In the genomic region with DNA sequence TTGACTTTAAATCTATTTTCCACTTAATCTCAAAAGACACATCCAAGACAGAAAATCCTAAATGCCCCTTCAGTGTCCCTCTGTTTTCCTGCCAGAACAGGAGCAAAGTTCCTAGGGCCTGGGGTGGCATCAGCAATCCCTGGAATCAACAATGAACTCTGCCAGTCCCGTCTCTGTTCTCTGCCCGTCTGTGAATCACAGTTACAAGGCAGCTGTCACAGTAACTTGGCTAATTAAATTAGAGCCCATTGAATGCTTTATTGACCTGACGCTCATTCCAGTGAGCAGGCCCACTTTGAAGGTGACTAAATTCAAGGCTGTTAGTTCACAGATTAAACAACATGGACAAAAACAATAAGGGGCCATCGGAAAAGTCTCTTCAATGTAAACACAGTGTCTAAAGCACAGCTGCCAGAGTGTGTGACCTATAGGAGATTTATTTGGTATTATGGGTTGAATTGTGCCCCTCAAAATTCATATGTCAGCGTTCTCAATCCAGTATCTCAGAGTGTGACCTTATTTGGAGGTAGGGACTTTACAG, we compare ENCODE assay signal across 1 cellular context.
TF ChIP-seq lines count a peak whose summit lies in the region.

No MANE protein-coding gene starts in this region.

TF ChIP-seq in SK-N-SH treated with all-trans-retinoic acid at 6 μM for 48 hours, 23 proteins besides CTCF, POLR2A, EP300 and RAD21 (continued from another document):
- TF ChIP-seq, protein P1, sequence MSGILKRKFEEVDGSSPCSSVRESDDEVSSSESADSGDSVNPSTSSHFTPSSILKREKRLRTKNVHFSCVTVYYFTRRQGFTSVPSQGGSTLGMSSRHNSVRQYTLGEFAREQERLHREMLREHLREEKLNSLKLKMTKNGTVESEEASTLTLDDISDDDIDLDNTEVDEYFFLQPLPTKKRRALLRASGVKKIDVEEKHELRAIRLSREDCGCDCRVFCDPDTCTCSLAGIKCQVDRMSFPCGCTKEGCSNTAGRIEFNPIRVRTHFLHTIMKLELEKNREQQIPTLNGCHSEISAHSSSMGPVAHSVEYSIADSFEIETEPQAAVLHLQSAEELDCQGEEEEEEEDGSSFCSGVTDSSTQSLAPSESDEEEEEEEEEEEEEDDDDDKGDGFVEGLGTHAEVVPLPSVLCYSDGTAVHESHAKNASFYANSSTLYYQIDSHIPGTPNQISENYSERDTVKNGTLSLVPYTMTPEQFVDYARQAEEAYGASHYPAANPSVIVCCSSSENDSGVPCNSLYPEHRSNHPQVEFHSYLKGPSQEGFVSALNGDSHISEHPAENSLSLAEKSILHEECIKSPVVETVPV (CRISPR knock-in tag; IDR thresholded peaks at IDR 0.05): no peak
- TF ChIP-seq RARB (CRISPR knock-in tag; IDR thresholded peaks at IDR 0.05) (no peak), GLIS3 (CRISPR knock-in tag; IDR thresholded peaks at IDR 0.05) (no peak), OSR1 (CRISPR knock-in tag; IDR thresholded peaks at IDR 0.05) (no peak), ZNF8 (CRISPR knock-in tag; IDR thresholded peaks at IDR 0.05) (no peak), ZNF565 (CRISPR knock-in tag; conservative IDR thresholded peaks at IDR 0.05; ENCODE audit: low read depth) (no peak), TOX (CRISPR knock-in tag; IDR thresholded peaks at IDR 0.05; ENCODE audit: borderline replicate concordance) (no peak)
- TF ChIP-seq, protein P2, sequence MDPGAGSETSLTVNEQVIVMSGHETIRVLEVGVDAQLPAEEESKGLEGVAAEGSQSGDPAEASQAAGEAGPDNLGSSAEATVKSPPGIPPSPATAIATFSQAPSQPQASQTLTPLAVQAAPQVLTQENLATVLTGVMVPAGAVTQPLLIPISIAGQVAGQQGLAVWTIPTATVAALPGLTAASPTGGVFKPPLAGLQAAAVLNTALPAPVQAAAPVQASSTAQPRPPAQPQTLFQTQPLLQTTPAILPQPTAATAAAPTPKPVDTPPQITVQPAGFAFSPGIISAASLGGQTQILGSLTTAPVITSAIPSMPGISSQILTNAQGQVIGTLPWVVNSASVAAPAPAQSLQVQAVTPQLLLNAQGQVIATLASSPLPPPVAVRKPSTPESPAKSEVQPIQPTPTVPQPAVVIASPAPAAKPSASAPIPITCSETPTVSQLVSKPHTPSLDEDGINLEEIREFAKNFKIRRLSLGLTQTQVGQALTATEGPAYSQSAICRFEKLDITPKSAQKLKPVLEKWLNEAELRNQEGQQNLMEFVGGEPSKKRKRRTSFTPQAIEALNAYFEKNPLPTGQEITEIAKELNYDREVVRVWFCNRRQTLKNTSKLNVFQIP (CRISPR knock-in tag; IDR thresholded peaks at IDR 0.05; ENCODE audit: borderline replicate concordance, low read depth): no peak
- TF ChIP-seq, protein P3, sequence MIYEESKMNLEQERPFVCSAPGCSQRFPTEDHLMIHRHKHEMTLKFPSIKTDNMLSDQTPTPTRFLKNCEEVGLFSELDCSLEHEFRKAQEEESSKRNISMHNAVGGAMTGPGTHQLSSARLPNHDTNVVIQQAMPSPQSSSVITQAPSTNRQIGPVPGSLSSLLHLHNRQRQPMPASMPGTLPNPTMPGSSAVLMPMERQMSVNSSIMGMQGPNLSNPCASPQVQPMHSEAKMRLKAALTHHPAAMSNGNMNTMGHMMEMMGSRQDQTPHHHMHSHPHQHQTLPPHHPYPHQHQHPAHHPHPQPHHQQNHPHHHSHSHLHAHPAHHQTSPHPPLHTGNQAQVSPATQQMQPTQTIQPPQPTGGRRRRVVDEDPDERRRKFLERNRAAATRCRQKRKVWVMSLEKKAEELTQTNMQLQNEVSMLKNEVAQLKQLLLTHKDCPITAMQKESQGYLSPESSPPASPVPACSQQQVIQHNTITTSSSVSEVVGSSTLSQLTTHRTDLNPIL (CRISPR knock-in tag; IDR thresholded peaks at IDR 0.05; ENCODE audit: low read depth): no peak
